ENCODE assay signal across 34 cellular contexts in genomic region chr3:21888656-21889055, GRCh38.
"Had no signal": no experiment of that assay in that cellular context is flagged by ENCODE, and none has a peak within 500 bp of the region (broad histone marks: within the 10 kb centered on the region; RNA-seq: fewer than 3 reads in every experiment).

No MANE protein-coding gene starts in this region.

- H3K36me3 Mint-ChIP-seq: activated CD4-positive, alpha-beta memory T cell treated with anti-CD3 and anti-CD28 coated beads for 36 hours; activated CD8-positive, alpha-beta memory T cell treated with anti-CD3 and anti-CD28 coated beads, Interleukin-2, amount 10 ng/mL, durations not matched to agents 7 days and 5 days; activated naive CD4-positive, alpha-beta T cell treated with anti-CD3 and anti-CD28 coated beads, Interleukin-2, amount 10 ng/mL, durations not matched to agents 7 days and 5 days; activated naive CD4-positive, alpha-beta T cell treated with anti-CD3 and anti-CD28 coated beads, Interleukin-2, amount 50 U/mL, for 72 hours; activated naive CD8-positive, alpha-beta T cell treated with anti-CD3 and anti-CD28 coated beads, Interleukin-2, amount 10 ng/mL, durations not matched to agents 7 days and 5 days; brain had no signal

- H3K27me3 ChIP-seq: ascending aorta, breast epithelium, cardiac muscle cell, esophagus squamous epithelium, gastroesophageal sphincter had no signal

- H3K4me3 ChIP-seq: ascending aorta, breast epithelium, cardiac muscle cell, esophagus squamous epithelium, gastroesophageal sphincter had no signal

- H3K9me3 ChIP-seq: ascending aorta, breast epithelium, esophagus squamous epithelium, gastroesophageal sphincter had no signal

- H3K27ac Mint-ChIP-seq: activated CD4-positive, alpha-beta memory T cell treated with anti-CD3 and anti-CD28 coated beads for 36 hours; activated CD4-positive, alpha-beta T cell treated with anti-CD3 and anti-CD28 coated beads for 36 hours; activated CD4-positive, alpha-beta T cell treated with anti-CD3 and anti-CD28 coated beads, Interleukin-2, amount 10 ng/mL, durations not matched to agents 24 days and 14 days; activated CD8-positive, alpha-beta memory T cell treated with anti-CD3 and anti-CD28 coated beads, Interleukin-2, amount 10 ng/mL, durations not matched to agents 7 days and 5 days; activated CD8-positive, alpha-beta T cell treated with anti-CD3 and anti-CD28 coated beads, Interleukin-2, amount 10 ng/mL, durations not matched to agents 7 days and 5 days; activated naive CD4-positive, alpha-beta T cell treated with anti-CD3 and anti-CD28 coated beads, Interleukin-2, amount 10 ng/mL, durations not matched to agents 7 days and 5 days; activated naive CD4-positive, alpha-beta T cell treated with anti-CD3 and anti-CD28 coated beads, Interleukin-2, amount 50 U/mL, for 72 hours; activated naive CD8-positive, alpha-beta T cell treated with anti-CD3 and anti-CD28 coated beads, Interleukin-2, amount 10 ng/mL, durations not matched to agents 7 days and 5 days; activated T-helper 1 cell treated with anti-CD3 and anti-CD28 coated beads, Interleukin-12 subunit alpha, Interleukin-12 subunit beta, Interleukin-2, Interleukin-4 antibody, amounts not matched to agents 30 ng/mL and 10 ng/mL and 1 ng/mL, durations not matched to agents 14 hours and 24 hours and 36 hours; activated T-helper 2 cell treated with anti-CD3 and anti-CD28 coated beads, Interferon-gamma antibody, Interleukin-2, Interleukin-4, amounts not matched to agents 10 μg/mL and 5 μg/mL and 100 μg/mL, durations not matched to agents 14 hours and 24 hours and 36 hours; brain; T-helper 17 cell; T-helper 2 cell treated with Interferon-gamma antibody and Interleukin-4, amounts not matched to agents 5 μg/mL and 100 μg/mL, for 36 hours had no signal

- DNase-seq: activated CD4-positive, alpha-beta memory T cell treated with anti-CD3 and anti-CD28 coated beads for 36 hours; activated CD4-positive, alpha-beta T cell treated with anti-CD3 and anti-CD28 coated beads for 36 hours; activated CD4-positive, alpha-beta T cell treated with anti-CD3 and anti-CD28 coated beads, Interleukin-2, amount 10 ng/mL, durations not matched to agents 24 days and 14 days; activated CD4-positive, CD25-positive, alpha-beta regulatory T cell; activated CD4-positive, CD25-positive, alpha-beta regulatory T cell treated with anti-CD3 and anti-CD28 coated beads, Interleukin-2, amount 50 U/mL, for 72 hours; activated CD8-positive, alpha-beta memory T cell treated with anti-CD3 and anti-CD28 coated beads, Interleukin-2, amount 10 ng/mL, durations not matched to agents 7 days and 5 days; activated CD8-positive, alpha-beta memory T cell treated with anti-CD3 and anti-CD28 coated beads, Interleukin-2, amount 50 U/mL, for 4 hours; activated CD8-positive, alpha-beta T cell treated with anti-CD3 and anti-CD28 coated beads, Interleukin-2, amount 10 ng/mL, durations not matched to agents 7 days and 5 days; activated effector memory CD4-positive, alpha-beta T cell treated with anti-CD3 and anti-CD28 coated beads, Interleukin-2, amount 50 U/mL, for 16 hours; activated naive CD4-positive, alpha-beta T cell; activated naive CD4-positive, alpha-beta T cell treated with anti-CD3 and anti-CD28 coated beads, Interleukin-2, amount 10 ng/mL, durations not matched to agents 7 days and 5 days; activated naive CD8-positive, alpha-beta T cell treated with anti-CD3 and anti-CD28 coated beads, Interleukin-2, amount 10 ng/mL, durations not matched to agents 7 days and 5 days; activated T-cell treated with anti-CD3 and anti-CD28 coated beads, Interleukin-2, amount 50 U/mL, for 1 hour; activated T-cell treated with anti-CD3 and anti-CD28 coated beads, Interleukin-2, amount 50 U/mL, for 48 hours; central memory CD4-positive, alpha-beta T cell; cortex of kidney; dermis blood vessel endothelial cell; effector CD8-positive, alpha-beta T cell; esophagus squamous epithelium; foreskin melanocyte; head of caudate nucleus; T-helper 1 cell; T-helper 17 cell; T1000 had no signal

- H3K9me3 Mint-ChIP-seq: activated CD4-positive, alpha-beta memory T cell treated with anti-CD3 and anti-CD28 coated beads for 36 hours; activated CD4-positive, alpha-beta T cell treated with anti-CD3 and anti-CD28 coated beads, Interleukin-2, amount 10 ng/mL, durations not matched to agents 24 days and 14 days; activated naive CD4-positive, alpha-beta T cell treated with anti-CD3 and anti-CD28 coated beads, Interleukin-2, amount 10 ng/mL, durations not matched to agents 7 days and 5 days; activated naive CD8-positive, alpha-beta T cell treated with anti-CD3 and anti-CD28 coated beads, Interleukin-2, amount 10 ng/mL, durations not matched to agents 7 days and 5 days had no signal

- H3K4me3 Mint-ChIP-seq: activated CD4-positive, alpha-beta memory T cell treated with anti-CD3 and anti-CD28 coated beads for 36 hours; activated CD4-positive, alpha-beta T cell treated with anti-CD3 and anti-CD28 coated beads for 36 hours; activated CD4-positive, alpha-beta T cell treated with anti-CD3 and anti-CD28 coated beads, Interleukin-2, amount 10 ng/mL, durations not matched to agents 24 days and 14 days; activated CD8-positive, alpha-beta memory T cell treated with anti-CD3 and anti-CD28 coated beads, Interleukin-2, amount 10 ng/mL, durations not matched to agents 7 days and 5 days; activated CD8-positive, alpha-beta T cell treated with anti-CD3 and anti-CD28 coated beads, Interleukin-2, amount 10 ng/mL, durations not matched to agents 7 days and 5 days; activated naive CD4-positive, alpha-beta T cell treated with anti-CD3 and anti-CD28 coated beads, Interleukin-2, amount 10 ng/mL, durations not matched to agents 7 days and 5 days; activated naive CD8-positive, alpha-beta T cell treated with anti-CD3 and anti-CD28 coated beads, Interleukin-2, amount 10 ng/mL, durations not matched to agents 7 days and 5 days; activated T-helper 1 cell treated with anti-CD3 and anti-CD28 coated beads, Interleukin-12 subunit alpha, Interleukin-12 subunit beta, Interleukin-2, Interleukin-4 antibody, amounts not matched to agents 30 ng/mL and 10 ng/mL and 1 ng/mL, durations not matched to agents 14 hours and 24 hours and 36 hours; brain; T-helper 17 cell; T-helper 2 cell treated with Interferon-gamma antibody and Interleukin-4, amounts not matched to agents 5 μg/mL and 100 μg/mL, for 36 hours had no signal

- H3K4me1 ChIP-seq: breast epithelium, esophagus squamous epithelium had no signal

- H3K4me1 Mint-ChIP-seq: activated CD4-positive, alpha-beta T cell treated with anti-CD3 and anti-CD28 coated beads for 36 hours; activated CD4-positive, alpha-beta T cell treated with anti-CD3 and anti-CD28 coated beads, Interleukin-2, amount 10 ng/mL, durations not matched to agents 24 days and 14 days; activated CD8-positive, alpha-beta memory T cell treated with anti-CD3 and anti-CD28 coated beads, Interleukin-2, amount 10 ng/mL, durations not matched to agents 7 days and 5 days; activated naive CD4-positive, alpha-beta T cell treated with anti-CD3 and anti-CD28 coated beads, Interleukin-2, amount 10 ng/mL, durations not matched to agents 7 days and 5 days; activated naive CD8-positive, alpha-beta T cell treated with anti-CD3 and anti-CD28 coated beads, Interleukin-2, amount 10 ng/mL, durations not matched to agents 7 days and 5 days; T-helper 17 cell had no signal

- ATAC-seq: activated CD4-positive, alpha-beta T cell treated with anti-CD3 and anti-CD28 coated beads for 36 hours; activated CD8-positive, alpha-beta memory T cell treated with anti-CD3 and anti-CD28 coated beads, Interleukin-2, amount 10 ng/mL, durations not matched to agents 7 days and 5 days; activated CD8-positive, alpha-beta T cell treated with anti-CD3 and anti-CD28 coated beads, Interleukin-2, amount 10 ng/mL, durations not matched to agents 7 days and 5 days; activated naive CD4-positive, alpha-beta T cell treated with anti-CD3 and anti-CD28 coated beads, Interleukin-2, amount 50 U/mL, for 72 hours; gastroesophageal sphincter; T-helper 17 cell had no signal

- H3K27ac ChIP-seq: ascending aorta, breast epithelium, cardiac muscle cell, epithelial cell of prostate, esophagus squamous epithelium, gastroesophageal sphincter had no signal

- H3K36me3 ChIP-seq: ascending aorta, breast epithelium, cardiac muscle cell, esophagus squamous epithelium, gastroesophageal sphincter had no signal
